In the genomic region with DNA sequence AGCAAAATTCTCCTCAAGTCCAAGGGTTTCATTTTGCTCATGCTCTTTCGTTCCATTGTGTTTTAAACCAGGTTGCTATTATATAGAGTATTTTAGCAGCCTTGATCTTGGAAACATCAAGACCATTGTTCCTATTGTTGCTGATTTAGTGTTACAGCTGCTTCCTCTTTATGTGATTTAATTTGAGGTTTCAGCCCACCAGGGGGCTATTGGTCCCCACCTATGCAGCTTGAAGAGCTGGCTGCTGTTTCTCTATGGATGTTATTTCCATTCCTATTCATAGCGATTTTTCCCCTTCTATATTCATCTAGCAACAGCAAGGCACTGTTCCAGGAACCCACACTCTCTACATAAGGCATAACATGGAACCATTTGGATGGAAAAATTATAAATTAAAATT, we compare ENCODE assay signal across 14 cellular contexts.
DNase-seq lines count a peak whose midpoint lies in the region; ATAC-seq and TF ChIP-seq lines count a peak whose summit lies in the region.
"Had no signal": no experiment of that assay in that cellular context is flagged by ENCODE, and none has a peak within 500 bp of the region (broad histone marks: within the 10 kb centered on the region; RNA-seq: fewer than 3 reads in every experiment).

No MANE protein-coding gene starts in this region.

- peaks cover 15% of the 10 kb centered on the region for H3K4me1 ChIP-seq in mesodermal cell (ENCODE audit: control insufficient read depth, insufficient read depth, low read length, poor library complexity, severe bottlenecking)
- no peaks in the 10 kb centered on the region for H3K4me1 ChIP-seq in naive thymus-derived CD4-positive, alpha-beta T cell (ENCODE audit: control insufficient read depth in 2 of 2, insufficient read depth in 2 of 2, low read length in 2 of 2)

- WGBS in mesodermal cell (ENCODE audit: insufficient coverage in 2 of 2), 2 experiments: 80% methylated on average over 1 of the region's 2 CpGs; no CpG with 5 or more reads in 1 of the 2 experiments

- no peak for TF ChIP-seq CTCF in WTC11 (IDR thresholded peaks at IDR 0.05)

- intact Hi-C loops in naive thymus-derived CD4-positive, alpha-beta T cell (cut with micrococcal nuclease): no loop called here

- no peaks in the 10 kb centered on the region for H3K36me3 Mint-ChIP-seq in WTC11
- H3K36me3 Mint-ChIP-seq in naive thymus-derived CD4-positive, alpha-beta T cell: peaks cover 8 to 53% (median 50%) of the 10 kb centered on the region in 5 donors

- POLR2A ChIA-PET in WTC11 (lab: Charles Lee): no interaction called here
- POLR2A ChIA-PET in naive thymus-derived CD4-positive, alpha-beta T cell (lab: Charles Lee): no interaction called here

- H3K9me3 Mint-ChIP-seq in WTC11: no peaks in the 10 kb centered on the region
- H3K9me3 Mint-ChIP-seq in naive thymus-derived CD4-positive, alpha-beta T cell: peaks cover 0 to 7% (median 0%) of the 10 kb centered on the region in 11 donors
- H3K9me3 Mint-ChIP-seq: activated B cell treated with CpG ODN at 0.5 μM for 24 hours; activated T-cell treated with anti-CD3 and anti-CD28 coated beads, Interleukin-2, amount 50 U/mL, for 72 hours; stimulated activated memory B cell treated with anti-CD40 and anti-IgM and Interleukin-4, amounts not matched to agents 10 μg/mL and 1 μg/mL and 100 μg/mL, for 72 hours had no signal

- H3K27ac ChIP-seq in mesodermal cell (ENCODE audit: low read depth, low read length, severe bottlenecking): peak overlapping the region; percentile 77
- no peak overlapping the region for H3K27ac ChIP-seq in naive thymus-derived CD4-positive, alpha-beta T cell (ENCODE audit: low read depth, low read length)
- H3K27ac ChIP-seq: esophagus squamous epithelium, neutrophil had no signal

- H3K4me1 Mint-ChIP-seq in WTC11: peaks cover 55% of the 10 kb centered on the region
- H3K4me1 Mint-ChIP-seq in naive thymus-derived CD4-positive, alpha-beta T cell: peaks cover 0 to 4% (median 0%) of the 10 kb centered on the region in 7 donors
- H3K4me1 Mint-ChIP-seq: activated B cell treated with CpG ODN at 0.5 μM for 24 hours; stimulated activated memory B cell treated with anti-CD40 and anti-IgM and Interleukin-4, amounts not matched to agents 10 μg/mL and 1 μg/mL and 100 μg/mL, for 72 hours had no signal

- H3K27me3 ChIP-seq in H7 (ENCODE audit: control insufficient read depth, insufficient read depth, low read length): no peaks in the 10 kb centered on the region
- H3K27me3 ChIP-seq in naive thymus-derived CD4-positive, alpha-beta T cell (ENCODE audit: control insufficient read depth in 2 of 2, insufficient read depth in 2 of 2, low read length in 2 of 2): no peaks in the 10 kb centered on the region
- H3K27me3 ChIP-seq: esophagus squamous epithelium, neutrophil had no signal

- H3K4me3 ChIP-seq in H7 (ENCODE audit: insufficient read depth, low read depth, low read length) (no peak overlapping the region), mesodermal cell (ENCODE audit: extremely low read depth, insufficient read depth, low read length, poor library complexity, severe bottlenecking) (no peak overlapping the region)
- no peak overlapping the region for H3K4me3 ChIP-seq in naive thymus-derived CD4-positive, alpha-beta T cell (ENCODE audit: low read length)
- H3K4me3 ChIP-seq: esophagus squamous epithelium had no signal

- CTCF ChIA-PET in WTC11 (lab: Charles Lee): interaction anchor here (0.6 to 1.3 kb wide), 3 partner anchors 16 to 636 kb away, joined by 3 to 9 read pairs (median 5); no protein-coding TSS in a partner anchor
- CTCF ChIA-PET in naive thymus-derived CD4-positive, alpha-beta T cell (lab: Charles Lee): no interaction called here

- ATAC-seq in WTC11: peak; percentile 71
- ATAC-seq in naive thymus-derived CD4-positive, alpha-beta T cell: no peak
- ATAC-seq: activated T-cell treated with anti-CD3 and anti-CD28 coated beads, Interleukin-2, amount 50 U/mL, for 72 hours; stimulated activated memory B cell treated with anti-CD40 and anti-IgM and Interleukin-4, amounts not matched to agents 10 μg/mL and 1 μg/mL and 100 μg/mL, for 72 hours had no signal

- H3K27ac Mint-ChIP-seq in WTC11: peak overlapping the region; percentile 20; the same call in 1 of the 2 replicates
- H3K27ac Mint-ChIP-seq in naive thymus-derived CD4-positive, alpha-beta T cell: no peak overlapping the region
- H3K27ac Mint-ChIP-seq: activated B cell treated with CpG ODN at 0.5 μM for 24 hours; activated T-cell treated with anti-CD3 and anti-CD28 coated beads, Interleukin-2, amount 50 U/mL, for 72 hours; stimulated activated memory B cell treated with anti-CD40 and anti-IgM and Interleukin-4, amounts not matched to agents 10 μg/mL and 1 μg/mL and 100 μg/mL, for 72 hours had no signal

- H3K4me3 Mint-ChIP-seq in WTC11: no peak overlapping the region
- H3K4me3 Mint-ChIP-seq in naive thymus-derived CD4-positive, alpha-beta T cell: no peak overlapping the region
- H3K4me3 Mint-ChIP-seq: activated B cell treated with CpG ODN at 0.5 μM for 24 hours; activated T-cell treated with anti-CD3 and anti-CD28 coated beads, Interleukin-2, amount 50 U/mL, for 72 hours; stimulated activated memory B cell treated with anti-CD40 and anti-IgM and Interleukin-4, amounts not matched to agents 10 μg/mL and 1 μg/mL and 100 μg/mL, for 72 hours had no signal

- DNase-seq in H7 (peak; percentile 38), NCI-H1105 treated with DMSO at 0.1 percent for 48 hours (lab: John Stamatoyannopoulos, UW) (peak; percentile 71), WTC11 (ENCODE audit: low spot score) (no peak), COLO668 (lab: John Stamatoyannopoulos, UW; ENCODE audit: unreplicated experiment) (no peak), mucosa of gallbladder (ENCODE audit: low spot score) (no peak)
- DNase-seq in naive thymus-derived CD4-positive, alpha-beta T cell: no peak
- DNase-seq in NK-92 treated with Interleukin-12 subunit alpha and Interleukin-12 subunit beta, amount 100 ng/mL, for 24 hours (lab: John Stamatoyannopoulos, UW): no peak
- DNase-seq: activated B cell treated with CpG ODN at 0.5 μM for 24 hours; activated T-cell treated with anti-CD3 and anti-CD28 coated beads, Interleukin-2, amount 50 U/mL, for 72 hours; Calu3; esophagus squamous epithelium had no signal

- no peaks in the 10 kb centered on the region for H3K27me3 Mint-ChIP-seq in WTC11 (ENCODE audit: low read depth)
- H3K27me3 Mint-ChIP-seq in naive thymus-derived CD4-positive, alpha-beta T cell: no peaks in the 10 kb centered on the region
- H3K27me3 Mint-ChIP-seq: activated B cell treated with CpG ODN at 0.5 μM for 24 hours; stimulated activated memory B cell treated with anti-CD40 and anti-IgM and Interleukin-4, amounts not matched to agents 10 μg/mL and 1 μg/mL and 100 μg/mL, for 72 hours had no signal

- H3K36me3 ChIP-seq in H7 (replicated peaks; ENCODE audit: control insufficient read depth, insufficient read depth, low read length) (no peaks in the 10 kb centered on the region), mesodermal cell (ENCODE audit: control insufficient read depth, insufficient read depth, low read length) (peaks cover 8% of the 10 kb centered on the region)
- H3K36me3 ChIP-seq in naive thymus-derived CD4-positive, alpha-beta T cell (ENCODE audit: control insufficient read depth in 2 of 3, insufficient read depth in 3 of 3, low read length in 3 of 3): peaks cover 0 to 16% (median 0%) of the 10 kb centered on the region in 3 experiments
- H3K36me3 ChIP-seq: neutrophil had no signal

- H3K9me3 ChIP-seq in mesodermal cell (ENCODE audit: control insufficient read depth, low read length): no peaks in the 10 kb centered on the region
- H3K9me3 ChIP-seq in naive thymus-derived CD4-positive, alpha-beta T cell (ENCODE audit: control insufficient read depth in 2 of 3, low read length in 3 of 3): no peaks in the 10 kb centered on the region
- H3K9me3 ChIP-seq: esophagus squamous epithelium, neutrophil had no signal

TF ChIP-seq in WTC11, 78 proteins besides CTCF, POLR2A, EP300 and RAD21 (continues in another document):
- TF ChIP-seq, protein P1, sequence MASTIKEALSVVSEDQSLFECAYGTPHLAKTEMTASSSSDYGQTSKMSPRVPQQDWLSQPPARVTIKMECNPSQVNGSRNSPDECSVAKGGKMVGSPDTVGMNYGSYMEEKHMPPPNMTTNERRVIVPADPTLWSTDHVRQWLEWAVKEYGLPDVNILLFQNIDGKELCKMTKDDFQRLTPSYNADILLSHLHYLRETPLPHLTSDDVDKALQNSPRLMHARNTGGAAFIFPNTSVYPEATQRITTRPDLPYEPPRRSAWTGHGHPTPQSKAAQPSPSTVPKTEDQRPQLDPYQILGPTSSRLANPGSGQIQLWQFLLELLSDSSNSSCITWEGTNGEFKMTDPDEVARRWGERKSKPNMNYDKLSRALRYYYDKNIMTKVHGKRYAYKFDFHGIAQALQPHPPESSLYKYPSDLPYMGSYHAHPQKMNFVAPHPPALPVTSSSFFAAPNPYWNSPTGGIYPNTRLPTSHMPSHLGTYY (CRISPR knock-in tag; IDR thresholded peaks at IDR 0.05): no peak
- TF ChIP-seq ZNF532 (CRISPR knock-in tag; IDR thresholded peaks at IDR 0.05; ENCODE audit: borderline replicate concordance): no peak
- TF ChIP-seq MYBL2 (CRISPR knock-in tag; IDR thresholded peaks at IDR 0.05): no peak

Comparison
In these comparisons a context has a peak if more than half of its experiments do, and no peak if none do; other contexts are left out.
1. DNase-seq: peak in H7 (single experiment) and NCI-H1105 treated with DMSO at 0.1 percent for 48 hours (single experiment); none in WTC11 (single experiment), naive thymus-derived CD4-positive, alpha-beta T cell (0 of 9), COLO668 (single experiment), mucosa of gallbladder (single experiment) and NK-92 treated with Interleukin-12 subunit alpha and Interleukin-12 subunit beta, amount 100 ng/mL, for 24 hours (single experiment).